15 cellular contexts compared by ENCODE assay signal in genomic region chr1:226401407-226402303, GRCh38. TPM values are rescaled to one million over a fixed set of nuclear protein-coding genes. Genes with fewer than 3 reads are reported as not detected.
A peak's percentile ranks its signal among the peaks of the same experiment; 100 is the strongest.
DNase-seq lines count a peak whose midpoint lies in the region; ATAC-seq and TF ChIP-seq lines count a peak whose summit lies in the region.
"Had no signal": no experiment of that assay in that cellular context is flagged by ENCODE, and none has a peak within 500 bp of the region (broad histone marks: within the 10 kb centered on the region; RNA-seq: fewer than 3 reads in every experiment).

No MANE protein-coding gene starts in this region.

- H3K27me3 Mint-ChIP-seq in T-helper 2 cell treated with Interferon-gamma antibody and Interleukin-4, amounts not matched to agents 5 μg/mL and 100 μg/mL, for 36 hours (ENCODE audit: low read depth) = no peaks in the 10 kb centered on the region
- H3K27me3 Mint-ChIP-seq in endothelial cell (ENCODE audit: unreplicated experiment) = peaks cover 1% of the 10 kb centered on the region

- no peak for DNase-seq in T-helper 2 cell treated with Interferon-gamma antibody and Interleukin-4, amounts not matched to agents 5 μg/mL and 100 μg/mL, for 36 hours (ENCODE audit: low spot score)
- no peak for DNase-seq in T-helper 2 cell
- peak; percentile 89 for DNase-seq in Karpas-422
- no peak for DNase-seq in endothelial cell (ENCODE audit: low spot score)
- DNase-seq in stimulated activated effector memory CD8-positive, alpha-beta T cell treated with anti-CD3 and anti-CD28 coated beads, Interleukin-12 subunit alpha, Interleukin-12 subunit beta, amount 100 ng/mL, for 72 hours (ENCODE audit: low spot score in 2 of 2) = no peak
- DNase-seq in A172 (ENCODE audit: low spot score) = no peak
- DNase-seq in NCI-H1694 (lab: John Stamatoyannopoulos, UW) = no peak
- no peak for DNase-seq in occipital lobe (lab: John Stamatoyannopoulos, UW)
- DNase-seq: 8988T; activated naive CD4-positive, alpha-beta T cell; KG1; NCI-H1417 treated with DMSO at 0.1 percent for 48 hours; stimulated activated naive CD4-positive, alpha-beta T cell had no signal

- no peaks in the 10 kb centered on the region for H3K9me3 Mint-ChIP-seq in T-helper 2 cell treated with Interferon-gamma antibody and Interleukin-4, amounts not matched to agents 5 μg/mL and 100 μg/mL, for 36 hours
- H3K9me3 Mint-ChIP-seq in endothelial cell (ENCODE audit: unreplicated experiment) = no peaks in the 10 kb centered on the region
- H3K9me3 Mint-ChIP-seq in stimulated activated effector memory CD8-positive, alpha-beta T cell treated with anti-CD3 and anti-CD28 coated beads, Interleukin-12 subunit alpha, Interleukin-12 subunit beta, amount 100 ng/mL, for 72 hours = no peaks in the 10 kb centered on the region

- H2AFZ ChIP-seq in Karpas-422 (ENCODE audit: low read length) = no peak overlapping the region

- peak overlapping the region; percentile 5 for H3K4me2 ChIP-seq in Karpas-422 (ENCODE audit: low read depth, low read length, poor library complexity, severe bottlenecking)

- H3K9ac ChIP-seq in Karpas-422 (ENCODE audit: low read length) = no peak overlapping the region

- H3K9me3 ChIP-seq in Karpas-422 (ENCODE audit: low read length) = no peaks in the 10 kb centered on the region

- H3K4me3 Mint-ChIP-seq in T-helper 2 cell treated with Interferon-gamma antibody and Interleukin-4, amounts not matched to agents 5 μg/mL and 100 μg/mL, for 36 hours = no peak overlapping the region
- H3K4me3 Mint-ChIP-seq in endothelial cell (ENCODE audit: unreplicated experiment) = peak overlapping the region; percentile 80
- no peak overlapping the region for H3K4me3 Mint-ChIP-seq in stimulated activated effector memory CD8-positive, alpha-beta T cell treated with anti-CD3 and anti-CD28 coated beads, Interleukin-12 subunit alpha, Interleukin-12 subunit beta, amount 100 ng/mL, for 72 hours

- peaks cover 74% of the 10 kb centered on the region for H3K36me3 ChIP-seq in Karpas-422 (ENCODE audit: insufficient read depth, low read length)

- peaks cover 53% of the 10 kb centered on the region for H3K36me3 Mint-ChIP-seq in T-helper 2 cell treated with Interferon-gamma antibody and Interleukin-4, amounts not matched to agents 5 μg/mL and 100 μg/mL, for 36 hours (ENCODE audit: low read depth)
- peaks cover 43% of the 10 kb centered on the region for H3K36me3 Mint-ChIP-seq in endothelial cell (ENCODE audit: low read depth, unreplicated experiment)
- peaks cover 71% of the 10 kb centered on the region for H3K36me3 Mint-ChIP-seq in stimulated activated effector memory CD8-positive, alpha-beta T cell treated with anti-CD3 and anti-CD28 coated beads, Interleukin-12 subunit alpha, Interleukin-12 subunit beta, amount 100 ng/mL, for 72 hours

- H3K4me3 ChIP-seq in Karpas-422 (ENCODE audit: low read length) = no peak overlapping the region
- H3K4me3 ChIP-seq: lung, skin epidermis had no signal

- 0 out of 2 replicates have a peak overlapping the region, but pooled peaks have one; percentile 25 for H3K27ac ChIP-seq in Karpas-422 (ENCODE audit: low read length)
- H3K27ac ChIP-seq: skin epidermis had no signal

- H3K9me2 ChIP-seq in Karpas-422 (replicated peaks; ENCODE audit: insufficient read depth, low read length) = no peaks in the 10 kb centered on the region

- peaks cover 58% of the 10 kb centered on the region for H3K4me1 ChIP-seq in Karpas-422 (ENCODE audit: low read length)

- H4K20me1 ChIP-seq in Karpas-422 (ENCODE audit: insufficient read depth, low read depth, low read length) = peaks cover 90% of the 10 kb centered on the region

- no peaks in the 10 kb centered on the region for H3K27me3 ChIP-seq in Karpas-422 (ENCODE audit: low read length)

- H3K4me1 Mint-ChIP-seq in T-helper 2 cell treated with Interferon-gamma antibody and Interleukin-4, amounts not matched to agents 5 μg/mL and 100 μg/mL, for 36 hours (ENCODE audit: low read depth) = peaks cover 39% of the 10 kb centered on the region
- peaks cover 31% of the 10 kb centered on the region for H3K4me1 Mint-ChIP-seq in endothelial cell (ENCODE audit: unreplicated experiment)
- peaks cover 69% of the 10 kb centered on the region for H3K4me1 Mint-ChIP-seq in stimulated activated effector memory CD8-positive, alpha-beta T cell treated with anti-CD3 and anti-CD28 coated beads, Interleukin-12 subunit alpha, Interleukin-12 subunit beta, amount 100 ng/mL, for 72 hours

- no peak for TF ChIP-seq CTCF in endothelial cell (IDR thresholded peaks at IDR 0.05; ENCODE audit: unreplicated experiment)

- H3K79me2 ChIP-seq in Karpas-422 (ENCODE audit: low read length) = peaks cover 100% of the 10 kb centered on the region

- no peak for ATAC-seq in stimulated activated effector memory CD8-positive, alpha-beta T cell treated with anti-CD3 and anti-CD28 coated beads, Interleukin-12 subunit alpha, Interleukin-12 subunit beta, amount 100 ng/mL, for 72 hours

- H3K27ac Mint-ChIP-seq in T-helper 2 cell treated with Interferon-gamma antibody and Interleukin-4, amounts not matched to agents 5 μg/mL and 100 μg/mL, for 36 hours = peak overlapping the region; percentile 27
- peak overlapping the region; percentile 48 for H3K27ac Mint-ChIP-seq in endothelial cell (ENCODE audit: unreplicated experiment)
- H3K27ac Mint-ChIP-seq in stimulated activated effector memory CD8-positive, alpha-beta T cell treated with anti-CD3 and anti-CD28 coated beads, Interleukin-12 subunit alpha, Interleukin-12 subunit beta, amount 100 ng/mL, for 72 hours = peak overlapping the region; percentile 80

RNA-seq across cellular contexts. Expression of gene PARP1, which starts 6.2 kb away (rescaled TPM):
- 298 and 586 TPM in 2 replicates for total RNA-seq in Karpas-422 (2014; rRNA removed; shearing (Covaris generic); ENCODE audit: low replicate concordance)
- 131 TPM for total RNA-seq in endothelial cell (ENCODE audit: unreplicated experiment)
- total RNA-seq in A172 (2014; rRNA removed; shearing (Covaris generic)) = 216 and 238 TPM in 2 replicates
- 104 TPM for total RNA-seq in occipital lobe

Comparison
In these comparisons a context has a peak if more than half of its experiments do, and no peak if none do; other contexts are left out.
1. H3K27ac Mint-ChIP-seq: peak in every context shown above with its lines; median percentile 80 in stimulated activated effector memory CD8-positive, alpha-beta T cell treated with anti-CD3 and anti-CD28 coated beads, Interleukin-12 subunit alpha, Interleukin-12 subunit beta, amount 100 ng/mL, for 72 hours; 48 in endothelial cell; 27 in T-helper 2 cell treated with Interferon-gamma antibody and Interleukin-4, amounts not matched to agents 5 μg/mL and 100 μg/mL, for 36 hours.